8 cellular contexts compared by ENCODE assay signal in the genomic region with DNA sequence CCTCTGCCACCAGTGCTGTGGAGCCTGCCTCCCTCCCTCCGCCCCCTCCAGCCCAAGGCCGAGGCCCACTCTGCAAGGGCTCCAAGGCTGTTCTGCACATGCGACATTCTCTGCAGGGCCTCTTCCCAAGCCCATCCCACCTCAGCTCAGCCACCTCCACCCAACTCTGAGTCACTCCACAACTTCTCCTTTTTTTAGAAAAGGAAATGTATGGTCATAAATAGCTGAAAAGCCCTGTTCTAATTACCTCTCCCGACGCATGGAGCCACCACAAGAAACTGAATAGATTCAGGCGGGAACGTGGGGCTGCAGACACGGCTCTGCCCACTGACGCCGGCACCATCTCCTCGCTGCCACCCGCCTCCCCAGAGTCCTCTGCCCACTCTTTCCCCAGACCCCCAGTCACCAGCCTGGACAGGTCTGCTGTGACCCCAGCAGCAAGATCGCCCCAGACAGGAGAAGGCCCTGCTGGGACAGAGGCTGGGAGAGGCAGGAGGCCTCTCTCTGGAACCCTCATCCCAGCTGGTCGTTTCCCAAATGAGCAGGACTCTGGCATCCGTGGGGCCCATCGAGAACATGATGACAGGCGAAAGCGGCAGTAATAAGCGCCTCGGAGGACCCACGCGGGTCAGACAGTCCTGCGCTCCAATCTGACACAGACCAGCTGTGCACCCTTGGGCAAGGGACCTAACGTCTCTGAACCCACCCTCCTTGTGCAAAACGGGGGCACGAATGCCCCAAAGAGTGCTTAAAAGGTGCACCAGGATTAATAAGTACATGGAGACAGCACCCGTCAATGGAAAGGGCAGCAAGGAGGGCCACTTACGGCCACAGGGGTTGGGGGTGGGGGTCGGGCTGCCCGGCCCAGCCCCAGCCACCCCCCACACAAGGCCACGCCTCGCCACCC.
DNase-seq lines count a peak whose midpoint lies in the region; ATAC-seq and TF ChIP-seq lines count a peak whose summit lies in the region.

No MANE protein-coding gene starts in this region.

- H3K4me3 ChIP-seq in breast epithelium = peak overlapping the region; percentile 10 to 50 (median 18)
- peak overlapping the region; percentile 69 for H3K4me3 ChIP-seq in adipocyte (ENCODE audit: low read length)

- peak overlapping the region; percentile 88 for H3K9ac ChIP-seq in adipocyte (ENCODE audit: low read length)

- TF ChIP-seq POLR2A in breast epithelium (IDR thresholded peaks at IDR 0.05) = no peak

- H3K36me3 ChIP-seq in breast epithelium (no peaks in the 10 kb centered on the region), adipocyte (ENCODE audit: control insufficient read depth, insufficient read depth, low read length, severe bottlenecking) (no peaks in the 10 kb centered on the region)

- H3K27me3 ChIP-seq in breast epithelium = no peaks in the 10 kb centered on the region
- H3K27me3 ChIP-seq in adipocyte (replicated peaks; ENCODE audit: control insufficient read depth, insufficient read depth, low read length) = no peaks in the 10 kb centered on the region

- H3K4me3 Mint-ChIP-seq in MCF 10A (ENCODE audit: unreplicated experiment) = no peak overlapping the region

- H3K4me1 Mint-ChIP-seq in MCF 10A (ENCODE audit: insufficient read depth, unreplicated experiment) = peaks cover 6% of the 10 kb centered on the region

- POLR2A ChIA-PET in MCF 10A (lab: Yijun Ruan, JAX) = no interaction called here

- intact Hi-C loops in breast epithelium (cut with DNase I; ENCODE audit: low total_unique reads) = no loop called here
- intact Hi-C loops in MCF 10A (cut with micrococcal nuclease) = no loop called here

- no peak for DNase-seq in breast epithelium (ENCODE audit: low spot score in 2 of 2)
- DNase-seq in MCF 10A (ENCODE audit: unreplicated experiment) = no peak
- peak; percentile 80 for DNase-seq in adipocyte (ENCODE audit: low read depth)
- DNase-seq in iris pigment epithelial cell (ENCODE audit: low read depth) = peak; percentile 65
- DNase-seq in stromal cell of bone marrow (ENCODE audit: low read depth) = peak; percentile 63
- no peak for DNase-seq in cortex of kidney (lab: John Stamatoyannopoulos, UW)
- DNase-seq in NCI-H146 treated with DMSO at 0.1 percent for 48 hours (lab: John Stamatoyannopoulos, UW; ENCODE audit: unreplicated experiment) = no peak

- H3K27ac ChIP-seq in breast epithelium = peak overlapping the region; percentile 62 to 91

- CTCF ChIA-PET in MCF 10A (lab: Yijun Ruan, JAX) = interaction anchor here (0.6 to 0.8 kb wide), 2 partner anchors 57 to 62 kb away, joined by 3 read pairs; no protein-coding TSS in a partner anchor

- ATAC-seq in HG03039 (IDR thresholded peaks at IDR 0.05; ENCODE audit: unreplicated experiment) = no peak

- BruUV-seq in MCF 10A (replicated peaks; lab: Mats Ljungman, UMichigan) = no TSS peak

- no peaks in the 10 kb centered on the region for H3K27me3 Mint-ChIP-seq in MCF 10A (ENCODE audit: insufficient read depth, unreplicated experiment)

- H3K36me3 Mint-ChIP-seq in MCF 10A (ENCODE audit: insufficient read depth, unreplicated experiment) = peaks cover 10% of the 10 kb centered on the region

- no peak overlapping the region for H3K27ac Mint-ChIP-seq in MCF 10A (ENCODE audit: low read depth, unreplicated experiment)

- TF ChIP-seq CTCF in breast epithelium (IDR thresholded peaks at IDR 0.05) (no peak), MCF 10A (IDR thresholded peaks at IDR 0.05; ENCODE audit: unreplicated experiment) (no peak)

- H3K4me1 ChIP-seq in breast epithelium = no peaks in the 10 kb centered on the region
- H3K4me1 ChIP-seq in adipocyte (ENCODE audit: control insufficient read depth, insufficient read depth, low read length) = peaks cover 27% of the 10 kb centered on the region

- H3K9me3 ChIP-seq in breast epithelium (no peaks in the 10 kb centered on the region), adipocyte (ENCODE audit: control insufficient read depth, low read length) (peaks cover under 1% of the 10 kb centered on the region)

- H3K9me3 Mint-ChIP-seq in MCF 10A (ENCODE audit: unreplicated experiment) = no peaks in the 10 kb centered on the region

Comparison
In these comparisons a context has a peak if more than half of its experiments do, and no peak if none do; other contexts are left out.
1. DNase-seq: peak in adipocyte (single experiment), iris pigment epithelial cell (single experiment) and stromal cell of bone marrow (single experiment); none in breast epithelium (0 of 2), MCF 10A (single experiment), cortex of kidney (single experiment) and NCI-H146 treated with DMSO at 0.1 percent for 48 hours (single experiment).